8 cellular contexts compared by ENCODE assay signal in the genomic region with DNA sequence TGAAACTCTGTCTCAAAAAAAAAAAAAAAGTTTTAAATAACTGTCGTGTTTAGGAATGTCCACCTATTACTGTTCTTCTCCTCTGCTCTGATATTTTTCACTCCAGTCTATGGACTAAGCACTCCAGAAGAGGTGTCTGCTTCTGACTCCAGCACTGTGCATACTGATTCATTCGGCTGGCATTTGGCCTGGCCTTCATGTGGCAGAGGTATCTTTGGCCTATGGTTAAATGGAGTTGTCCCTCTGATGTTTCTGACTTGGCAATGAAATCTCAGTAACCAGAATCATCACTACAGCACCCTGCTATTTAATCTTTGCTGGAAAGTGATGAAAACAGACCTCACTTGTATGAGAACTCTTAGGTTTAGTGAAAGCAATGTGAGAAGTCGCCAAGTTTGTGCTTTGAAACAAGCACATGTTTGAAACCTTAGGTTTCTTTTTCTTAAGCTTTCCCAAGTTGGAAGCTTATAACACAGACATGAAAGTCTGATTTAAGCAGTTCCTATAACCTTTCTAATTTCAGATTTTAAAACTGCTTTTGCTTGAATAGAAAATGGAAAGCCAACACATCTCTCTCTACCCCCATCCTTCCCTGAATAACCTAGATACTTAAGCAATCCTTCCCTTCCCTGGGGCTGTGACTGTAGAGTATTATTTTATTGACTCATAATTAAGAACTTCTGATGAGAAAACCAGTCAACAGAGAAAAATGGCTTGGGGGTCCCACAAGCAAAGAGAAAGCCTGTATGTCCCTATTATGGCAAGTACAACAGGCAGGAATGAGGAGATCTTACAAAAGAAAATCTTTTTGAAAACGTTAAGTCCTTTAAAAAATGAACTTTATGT.
DNase-seq lines count a peak whose midpoint lies in the region; ATAC-seq, FAIRE-seq and TF ChIP-seq lines count a peak whose summit lies in the region.

No MANE protein-coding gene starts in this region.

- H4K20me1 ChIP-seq in fibroblast of lung (ENCODE audit: control insufficient read depth, extremely low read depth, insufficient read depth, low read length) = no peaks in the 10 kb centered on the region

- no peak overlapping the region for H2AFZ ChIP-seq in fibroblast of lung (ENCODE audit: low read length)

- DNase-seq in GM12891 (ENCODE audit: insufficient read length, low spot score) = no peak
- DNase-seq in RWPE1 (ENCODE audit: low spot score) = peak; percentile 58
- peak; percentile 67 to 97 for DNase-seq in fibroblast of lung (ENCODE audit: low read depth in 2 of 2)
- no peak for DNase-seq in NCI-H2107 (lab: John Stamatoyannopoulos, UW)
- no peak for DNase-seq in NCI-H2227 (lab: John Stamatoyannopoulos, UW; ENCODE audit: unreplicated experiment)
- no peak for DNase-seq in prostate gland (ENCODE audit: low spot score)

- FAIRE-seq in GM12891 (lab: Jason Lieb, UNC) = peak; percentile 51

- no peak overlapping the region for H3K9ac ChIP-seq in fibroblast of lung (ENCODE audit: insufficient read depth, low read length)
- H3K9ac ChIP-seq in skeletal muscle satellite cell (ENCODE audit: low read depth, low read length) = peak overlapping the region; percentile 67

- H3K79me2 ChIP-seq in fibroblast of lung (ENCODE audit: control insufficient read depth, insufficient read depth, low read length) = peaks cover 11% of the 10 kb centered on the region

- 41% methylated on average over 4 of the region's 4 CpGs for WGBS in prostate gland

- POLR2A ChIA-PET in RWPE1 (lab: Yijun Ruan, JAX; ENCODE audit: low non-redundant PET) = no interaction called here

- TF ChIP-seq POLR2A in GM12891 (IDR thresholded peaks at IDR 0.05; ENCODE audit: low read depth, low read length) = no peak
- TF ChIP-seq POLR2A in prostate gland (IDR thresholded peaks at IDR 0.05) = no peak

- H3K9me3 ChIP-seq in fibroblast of lung (ENCODE audit: control insufficient read depth, insufficient read depth, low read depth, low read length) (no peaks in the 10 kb centered on the region), skeletal muscle satellite cell (replicated peaks; ENCODE audit: low read length) (no peaks in the 10 kb centered on the region), prostate gland (no peaks in the 10 kb centered on the region)

- intact Hi-C loops in prostate gland (cut with DNase I) = no loop called here

- H3K27ac ChIP-seq in RWPE1 (peak overlapping the region; percentile 50), fibroblast of lung (ENCODE audit: insufficient read depth, low read length) (peak overlapping the region; percentile 69), prostate gland (peak overlapping the region in 1 of 2 donors; percentile 8)

- no peak for TF ChIP-seq CTCF in RWPE1 (conservative IDR thresholded peaks at IDR 0.05; ENCODE audit: low read depth)
- TF ChIP-seq CTCF in fibroblast of lung (conservative IDR thresholded peaks at IDR 0.05 in 1 of 2, IDR thresholded peaks at IDR 0.05 in 1 of 2; ENCODE audit: low read depth in 1 of 2, low read length in 2 of 2) = no peak
- TF ChIP-seq CTCF in prostate gland (IDR thresholded peaks at IDR 0.05) = no peak

- no peaks in the 10 kb centered on the region for H3K36me3 ChIP-seq in fibroblast of lung (ENCODE audit: control insufficient read depth, insufficient read depth, low read length)
- no peaks in the 10 kb centered on the region for H3K36me3 ChIP-seq in skeletal muscle satellite cell (ENCODE audit: insufficient read depth, low read length)
- no peaks in the 10 kb centered on the region for H3K36me3 ChIP-seq in prostate gland

- H3K4me1 ChIP-seq in fibroblast of lung (ENCODE audit: control insufficient read depth, extremely low read depth, insufficient read depth, low read length) (peaks cover 19% of the 10 kb centered on the region), skeletal muscle satellite cell (ENCODE audit: control insufficient read depth, insufficient read depth, low read length) (peaks cover 46% of the 10 kb centered on the region), prostate gland (replicated peaks) (no peaks in the 10 kb centered on the region)

- H3K27me3 ChIP-seq in fibroblast of lung (ENCODE audit: control insufficient read depth, insufficient read depth, low read length) (no peaks in the 10 kb centered on the region), skeletal muscle satellite cell (ENCODE audit: control insufficient read depth, insufficient read depth, low read length) (no peaks in the 10 kb centered on the region), prostate gland (replicated peaks; ENCODE audit: insufficient read depth) (no peaks in the 10 kb centered on the region)

- ATAC-seq in GM18909 (IDR thresholded peaks at IDR 0.05; ENCODE audit: poor library complexity, unreplicated experiment) = no peak

- CTCF ChIA-PET in RWPE1 (lab: Yijun Ruan, JAX) = interaction anchor here (0.6 kb wide), 2 partner anchors 19 to 126 kb away, joined by 3 read pairs; no protein-coding TSS in a partner anchor

- H3K4me3 ChIP-seq in fibroblast of lung (replicated peaks in 1 of 4; ENCODE audit: control extremely low read depth in 1 of 4, insufficient read depth in 1 of 4, low read depth in 3 of 4, low read length in 4 of 4) = no peak overlapping the region
- peak overlapping the region; percentile 3 for H3K4me3 ChIP-seq in skeletal muscle satellite cell (ENCODE audit: low read length)
- H3K4me3 ChIP-seq in prostate gland = no peak overlapping the region

- H3K4me2 ChIP-seq in fibroblast of lung (ENCODE audit: extremely low read depth, insufficient read depth, low read length) (peak overlapping the region; percentile 48), skeletal muscle satellite cell (ENCODE audit: low read length) (peak overlapping the region; percentile 66)

TF ChIP-seq in GM12891, 5 proteins besides CTCF, POLR2A, EP300 and RAD21:
- no peak for TF ChIP-seq TAF1 (IDR thresholded peaks at IDR 0.05; ENCODE audit: low read depth, low read length)
- no peak for TF ChIP-seq PAX5 (IDR thresholded peaks at IDR 0.05; ENCODE audit: insufficient read depth, low read length, severe bottlenecking)
- TF ChIP-seq SPI1 (IDR thresholded peaks at IDR 0.05; ENCODE audit: low read depth, low read length) = no peak
- no peak for TF ChIP-seq POLR2AphosphoS5 (IDR thresholded peaks at IDR 0.05; ENCODE audit: low read depth, low read length)
- no peak for TF ChIP-seq POU2F2 (IDR thresholded peaks at IDR 0.05; ENCODE audit: low read depth, low read length)

Comparison
In these comparisons a context has a peak if more than half of its experiments do, and no peak if none do; other contexts are left out.
1. DNase-seq: peak in RWPE1 (single experiment) and fibroblast of lung (2 of 2); none in GM12891 (single experiment), NCI-H2107 (single experiment), NCI-H2227 (single experiment) and prostate gland (single experiment).